ENCODE assay signal across 26 cellular contexts in genomic region chr10:124112891-124113580, GRCh38. TPM values are rescaled to one million over a fixed set of nuclear protein-coding genes. Genes with fewer than 3 reads are reported as not detected.
A peak's percentile ranks its signal among the peaks of the same experiment; 100 is the strongest.
DNase-seq lines count a peak whose midpoint lies in the region; FAIRE-seq and TF ChIP-seq lines count a peak whose summit lies in the region.
"Had no signal": no experiment of that assay in that cellular context is flagged by ENCODE, and none has a peak within 500 bp of the region (broad histone marks: within the 10 kb centered on the region; RNA-seq: fewer than 3 reads in every experiment).

No MANE protein-coding gene starts in this region.

- H2AK5ac ChIP-seq in trophoblast cell (ENCODE audit: low read length): no peak overlapping the region

- no peak overlapping the region for H4K8ac ChIP-seq in trophoblast cell (ENCODE audit: low read depth, low read length)

- H4K12ac ChIP-seq in trophoblast cell (ENCODE audit: low read depth, low read length): no peak overlapping the region

- H3K9me3 ChIP-seq in BLaER1 (no peaks in the 10 kb centered on the region), kidney (ENCODE audit: control insufficient read depth in 1 of 2, low read length in 2 of 2) (no peaks in the 10 kb centered on the region), trophoblast cell (ENCODE audit: insufficient read depth, low read depth, low read length) (no peaks in the 10 kb centered on the region), right atrium auricular region (no peaks in the 10 kb centered on the region), endodermal cell (ENCODE audit: control insufficient read depth, low read length) (no peaks in the 10 kb centered on the region)
- H3K9me3 ChIP-seq: A549 had no signal

- no peaks in the 10 kb centered on the region for H3K79me2 ChIP-seq in trophoblast cell (ENCODE audit: control insufficient read depth, insufficient read depth, low read length, poor library complexity)

- H3K4me2 ChIP-seq in BLaER1: peak overlapping the region; percentile 22; the same call in 1 of the 2 replicates
- no peak overlapping the region for H3K4me2 ChIP-seq in trophoblast cell (ENCODE audit: low read length)
- H3K4me2 ChIP-seq: A549 had no signal

- H4K20me1 ChIP-seq in BLaER1: no peaks in the 10 kb centered on the region

- DNase-seq in kidney (peak; percentile 37), trophoblast cell (peak; percentile 70 to 86), right atrium auricular region (ENCODE audit: low spot score) (no peak), endodermal cell (no peak)
- DNase-seq: AML-193; C1 segment of cervical spinal cord; CD4-positive, alpha-beta memory T cell; CD4-positive, CD25-positive, alpha-beta regulatory T cell; CD8-positive, alpha-beta memory T cell; COR-L47; DMS 273 treated with DMSO at 0.1 percent for 48 hours; DMS153; DMS53; DMS79; DND-41; EL; GDM1 had no signal

- no peaks in the 10 kb centered on the region for H3K9me3 Mint-ChIP-seq in endodermal cell
- H3K9me3 Mint-ChIP-seq: CD4-positive, alpha-beta memory T cell; CD4-positive, CD25-positive, alpha-beta regulatory T cell had no signal

- no peak overlapping the region for H2AFZ ChIP-seq in trophoblast cell (ENCODE audit: insufficient read depth, low read length, poor library complexity)

- H3K4me3 ChIP-seq in BLaER1: no peak overlapping the region
- no peak overlapping the region for H3K4me3 ChIP-seq in kidney (ENCODE audit: low read length in 2 of 2)
- no peak overlapping the region for H3K4me3 ChIP-seq in trophoblast cell (ENCODE audit: low read depth, low read length)
- H3K4me3 ChIP-seq in right atrium auricular region: no peak overlapping the region
- H3K4me3 ChIP-seq in endodermal cell (ENCODE audit: low read length): no peak overlapping the region
- H3K4me3 ChIP-seq: A549, GM12878 had no signal

- intact Hi-C loops in kidney (cut with DNase I): no loop called here

- peaks cover 98% of the 10 kb centered on the region for H3K4me1 ChIP-seq in BLaER1
- H3K4me1 ChIP-seq in kidney (ENCODE audit: control insufficient read depth in 1 of 2, insufficient read depth in 1 of 2, low read depth in 1 of 2, low read length in 2 of 2): peaks cover 0 to 2% of the 10 kb centered on the region in 2 donors
- no peaks in the 10 kb centered on the region for H3K4me1 ChIP-seq in trophoblast cell (ENCODE audit: control insufficient read depth in 1 of 2, insufficient read depth in 2 of 2, low read length in 2 of 2)
- peaks cover 0 to 10% of the 10 kb centered on the region in 2 donors for H3K4me1 ChIP-seq in right atrium auricular region
- H3K4me1 ChIP-seq in endodermal cell (ENCODE audit: control insufficient read depth, insufficient read depth, low read length): no peaks in the 10 kb centered on the region
- H3K4me1 ChIP-seq: A549 had no signal

- no peak overlapping the region for H3K23ac ChIP-seq in trophoblast cell (ENCODE audit: low read length)

- H3K18ac ChIP-seq in trophoblast cell (ENCODE audit: low read length): no peak overlapping the region

- H3K9ac ChIP-seq in BLaER1: no peak overlapping the region
- no peak overlapping the region for H3K9ac ChIP-seq in kidney (ENCODE audit: low read length in 2 of 2)
- H3K9ac ChIP-seq in trophoblast cell (ENCODE audit: low read length): no peak overlapping the region
- H3K9ac ChIP-seq in endodermal cell (ENCODE audit: extremely low read depth, low read length, poor library complexity, severe bottlenecking): no peak overlapping the region

- H3K36me3 Mint-ChIP-seq in endodermal cell (ENCODE audit: low read depth): no peaks in the 10 kb centered on the region
- H3K36me3 Mint-ChIP-seq: CD14-positive monocyte; CD4-positive, alpha-beta memory T cell; CD4-positive, CD25-positive, alpha-beta regulatory T cell; CD8-positive, alpha-beta memory T cell had no signal

- FAIRE-seq in kidney (lab: Jason Lieb, UNC): no peak
- FAIRE-seq: A549, GM12878, GM12892, GM18507 had no signal

- H2BK120ac ChIP-seq in trophoblast cell (ENCODE audit: insufficient read depth, low read length, poor library complexity): no peak overlapping the region

- no peaks in the 10 kb centered on the region for H3K27me3 Mint-ChIP-seq in endodermal cell (ENCODE audit: insufficient read depth)
- H3K27me3 Mint-ChIP-seq: B cell had no signal

- TF ChIP-seq CTCF in kidney (IDR thresholded peaks at IDR 0.05; ENCODE audit: borderline replicate concordance, extremely low read depth, insufficient read depth) (no peak), right atrium auricular region (IDR thresholded peaks at IDR 0.05) (no peak), endodermal cell (conservative IDR thresholded peaks at IDR 0.05) (no peak)

- H3K27ac ChIP-seq in BLaER1: no peak overlapping the region
- H3K27ac ChIP-seq in kidney (ENCODE audit: low read depth in 2 of 2, low read length in 2 of 2): no peak overlapping the region
- H3K27ac ChIP-seq in trophoblast cell (ENCODE audit: low read depth, low read length): no peak overlapping the region
- no peak overlapping the region for H3K27ac ChIP-seq in right atrium auricular region
- no peak overlapping the region for H3K27ac ChIP-seq in endodermal cell (ENCODE audit: low read depth, low read length)
- H3K27ac ChIP-seq: 22Rv1, A549 had no signal

- no peak overlapping the region for H2BK5ac ChIP-seq in trophoblast cell (ENCODE audit: low read depth, low read length, poor library complexity)

- H3K4me1 Mint-ChIP-seq in endodermal cell: no peaks in the 10 kb centered on the region
- H3K4me1 Mint-ChIP-seq: CD4-positive, alpha-beta memory T cell; CD4-positive, CD25-positive, alpha-beta regulatory T cell; CD8-positive, alpha-beta memory T cell had no signal

- no peak overlapping the region for H3K4ac ChIP-seq in trophoblast cell (ENCODE audit: low read depth, low read length)

- H3K27me3 ChIP-seq in BLaER1 (no peaks in the 10 kb centered on the region), trophoblast cell (ENCODE audit: insufficient read depth, low read length) (no peaks in the 10 kb centered on the region), right atrium auricular region (no peaks in the 10 kb centered on the region), endodermal cell (ENCODE audit: control insufficient read depth, insufficient read depth, low read length, poor library complexity, severe bottlenecking) (no peaks in the 10 kb centered on the region)

- H3K79me1 ChIP-seq in trophoblast cell (ENCODE audit: low read length): no peaks in the 10 kb centered on the region

- no CpG with 5 or more reads among the region's 16 CpGs for WGBS in trophoblast cell (ENCODE audit: extremely low coverage, insufficient coverage, insufficient read length)
- 87 to 97% methylated on average over 10 to 16 of the region's 16 CpGs for whole genome bisulfite sequencing in endodermal cell (ENCODE audit: insufficient coverage in 1 of 2, insufficient read length in 1 of 2), 2 experiments

- H3K4me3 Mint-ChIP-seq in endodermal cell: no peak overlapping the region
- H3K4me3 Mint-ChIP-seq: B cell; CD14-positive monocyte; CD4-positive, alpha-beta memory T cell; CD4-positive, CD25-positive, alpha-beta regulatory T cell; CD8-positive, alpha-beta memory T cell had no signal

- no peak overlapping the region for H2BK12ac ChIP-seq in trophoblast cell (ENCODE audit: low read length)

- H4K91ac ChIP-seq in trophoblast cell (ENCODE audit: low read depth, low read length): no peak overlapping the region

- no peak overlapping the region for H3K27ac Mint-ChIP-seq in endodermal cell
- H3K27ac Mint-ChIP-seq: B cell; CD14-positive monocyte; CD4-positive, alpha-beta memory T cell; CD4-positive, CD25-positive, alpha-beta regulatory T cell; CD8-positive, alpha-beta memory T cell had no signal

- no peaks in the 10 kb centered on the region for H3K36me3 ChIP-seq in BLaER1
- no peaks in the 10 kb centered on the region for H3K36me3 ChIP-seq in kidney (ENCODE audit: control insufficient read depth in 1 of 2, insufficient read depth in 2 of 2, low read length in 2 of 2)
- no peaks in the 10 kb centered on the region for H3K36me3 ChIP-seq in trophoblast cell (ENCODE audit: control insufficient read depth in 1 of 2, insufficient read depth in 2 of 2, low read length in 2 of 2)
- H3K36me3 ChIP-seq in right atrium auricular region: no peaks in the 10 kb centered on the region
- H3K36me3 ChIP-seq in endodermal cell (ENCODE audit: control insufficient read depth, insufficient read depth, low read length): no peaks in the 10 kb centered on the region

- no peak overlapping the region for H3K14ac ChIP-seq in trophoblast cell (ENCODE audit: low read length)

RNA-seq across cellular contexts. Expression of gene CHST15, which starts 19.6 kb away (rescaled TPM):
- 39.7 TPM for total RNA-seq in kidney
- polyA plus RNA-seq in kidney (ENCODE audit: insufficient read depth, low read depth, low replicate concordance): 2.8 TPM
- polyA plus RNA-seq in trophoblast cell (2013): 2.6 TPM in 2 replicates
- total RNA-seq in right atrium auricular region: 10 to 100 TPM in 1 of 2 donors, 1 to 10 TPM in 1; 7.0 to 14.2 TPM
- total RNA-seq in endodermal cell: 10 to 100 TPM in 1 of 2 donors, 1 to 10 TPM in 1; 7.5 to 14.9 TPM
- 8.9 TPM for polyA plus RNA-seq in endodermal cell (2013, experiment 1 of 2)
- 10.0 TPM for polyA plus RNA-seq in endodermal cell (2013, experiment 2 of 2)
- total RNA-seq: G401 had no signal
- polyA plus RNA-seq: CD8-positive, alpha-beta memory T cell had no signal

Comparison
In these comparisons a context has a peak if more than half of its experiments do, and no peak if none do; other contexts are left out.
1. DNase-seq: peak in kidney (single experiment) and trophoblast cell (2 of 2); none in right atrium auricular region (single experiment) and endodermal cell (single experiment).